Comparison of ENCODE assay signal across 9 cellular contexts in the genomic region with DNA sequence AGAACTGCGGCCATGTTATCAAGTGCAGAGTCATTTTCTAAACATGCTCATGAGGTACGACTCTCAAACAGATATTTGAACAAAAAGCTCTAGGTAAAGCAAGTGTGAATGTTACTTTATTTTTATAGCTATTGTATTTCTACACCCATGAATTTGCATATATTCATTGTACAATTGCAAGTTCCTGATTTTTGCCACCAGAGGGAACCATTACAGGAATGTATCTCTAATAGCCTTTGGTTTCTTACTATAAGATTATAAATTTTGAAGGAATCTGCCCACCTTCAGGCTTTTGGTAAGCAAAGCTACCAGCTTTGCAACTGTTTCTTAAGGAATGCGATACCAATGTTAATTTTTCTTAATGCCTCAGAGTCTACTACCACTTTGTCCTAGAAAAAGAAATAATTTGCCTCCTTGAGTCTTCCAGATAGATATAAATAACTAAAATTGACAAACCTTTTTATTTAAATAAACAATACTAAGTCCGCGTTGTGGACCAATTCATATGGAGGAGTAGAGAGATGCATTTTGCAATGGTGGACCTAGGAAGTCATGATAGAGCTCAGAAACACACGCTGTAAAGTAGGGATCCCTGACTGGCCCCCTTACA.
DNase-seq lines count a peak whose midpoint lies in the region; ATAC-seq, FAIRE-seq and TF ChIP-seq lines count a peak whose summit lies in the region.
"Had no signal": no experiment of that assay in that cellular context is flagged by ENCODE, and none has a peak within 500 bp of the region (broad histone marks: within the 10 kb centered on the region; RNA-seq: fewer than 3 reads in every experiment).

No MANE protein-coding gene starts in this region.

- no peaks in the 10 kb centered on the region for H3K27me3 ChIP-seq in GM23338 (ENCODE audit: insufficient read depth)

- peaks cover 20% of the 10 kb centered on the region for H3K9me3 Mint-ChIP-seq in GM23338
- H3K9me3 Mint-ChIP-seq in stimulated activated effector memory CD8-positive, alpha-beta T cell treated with anti-CD3 and anti-CD28 coated beads, Interleukin-12 subunit alpha, Interleukin-12 subunit beta, amount 100 ng/mL, for 72 hours: no peaks in the 10 kb centered on the region
- H3K9me3 Mint-ChIP-seq: T-helper 1 cell treated with Interleukin-12 subunit alpha and Interleukin-12 subunit beta and Interleukin-4 antibody, amounts not matched to agents 30 μg/mL and 1 μg/mL, for 36 hours had no signal

- no peak for TF ChIP-seq POLR2A in A549 (IDR thresholded peaks at IDR 0.05; ENCODE audit: low read length)

- no peak overlapping the region for H3K4me3 Mint-ChIP-seq in GM23338
- H3K4me3 Mint-ChIP-seq in stimulated activated effector memory CD8-positive, alpha-beta T cell treated with anti-CD3 and anti-CD28 coated beads, Interleukin-12 subunit alpha, Interleukin-12 subunit beta, amount 100 ng/mL, for 72 hours: no peak overlapping the region
- H3K4me3 Mint-ChIP-seq: T-helper 1 cell treated with Interleukin-12 subunit alpha and Interleukin-12 subunit beta and Interleukin-4 antibody, amounts not matched to agents 30 μg/mL and 1 μg/mL, for 36 hours had no signal

- POLR2A ChIA-PET in A549 (lab: Yijun Ruan, JAX): no interaction called here

- no peaks in the 10 kb centered on the region for H3K4me1 ChIP-seq in A549
- no peaks in the 10 kb centered on the region for H3K4me1 ChIP-seq in GM23338 (ENCODE audit: insufficient read depth)

- H3K27me3 Mint-ChIP-seq in GM23338 (ENCODE audit: insufficient read depth, low read depth, poor library complexity): peaks cover 2% of the 10 kb centered on the region

- H3K4me2 ChIP-seq in A549: no peak overlapping the region
- H3K4me2 ChIP-seq in GM23338: no peak overlapping the region

- no peak for TF ChIP-seq RAD21 in A549 (conservative IDR thresholded peaks at IDR 0.05 in 1 of 2, IDR thresholded peaks at IDR 0.05 in 1 of 2)

- H3K4me1 Mint-ChIP-seq in GM23338: peaks cover 3% of the 10 kb centered on the region; the same call in 2 of the 3 replicates
- H3K4me1 Mint-ChIP-seq in stimulated activated effector memory CD8-positive, alpha-beta T cell treated with anti-CD3 and anti-CD28 coated beads, Interleukin-12 subunit alpha, Interleukin-12 subunit beta, amount 100 ng/mL, for 72 hours: peaks cover 4% of the 10 kb centered on the region

- no peak overlapping the region for H3K27ac ChIP-seq in A549
- H3K27ac ChIP-seq in GM23338 (ENCODE audit: low read depth): no peak overlapping the region

- H3K4me3 ChIP-seq in A549 (no peak overlapping the region), GM23338 (no peak overlapping the region)

- no peak overlapping the region for H2AFZ ChIP-seq in GM23338

- 97% methylated on average over 6 of the region's 6 CpGs for WGBS in A549 (ENCODE audit: missing lambda C conversion rate)

- no peaks in the 10 kb centered on the region for H3K9me2 ChIP-seq in GM23338 (ENCODE audit: insufficient read depth)

- H3K9me3 ChIP-seq in A549: no peaks in the 10 kb centered on the region

- H3K27ac Mint-ChIP-seq in GM23338: no peak overlapping the region
- H3K27ac Mint-ChIP-seq in stimulated activated effector memory CD8-positive, alpha-beta T cell treated with anti-CD3 and anti-CD28 coated beads, Interleukin-12 subunit alpha, Interleukin-12 subunit beta, amount 100 ng/mL, for 72 hours: no peak overlapping the region
- H3K27ac Mint-ChIP-seq: T-helper 1 cell treated with Interleukin-12 subunit alpha and Interleukin-12 subunit beta and Interleukin-4 antibody, amounts not matched to agents 30 μg/mL and 1 μg/mL, for 36 hours had no signal

- H3K36me3 Mint-ChIP-seq in GM23338 (ENCODE audit: low read depth): peaks cover 26% of the 10 kb centered on the region
- H3K36me3 Mint-ChIP-seq in stimulated activated effector memory CD8-positive, alpha-beta T cell treated with anti-CD3 and anti-CD28 coated beads, Interleukin-12 subunit alpha, Interleukin-12 subunit beta, amount 100 ng/mL, for 72 hours: peaks cover 74% of the 10 kb centered on the region

- ATAC-seq in A549 (peak in 1 of 2 experiments; percentile 55; a peak in 1 of 6 replicates), GM23338 (no peak), HG02852 (IDR thresholded peaks at IDR 0.05; ENCODE audit: unreplicated experiment) (no peak), GM18519 (IDR thresholded peaks at IDR 0.05; ENCODE audit: low FRiP score, unreplicated experiment) (no peak)
- no peak for ATAC-seq in stimulated activated effector memory CD8-positive, alpha-beta T cell treated with anti-CD3 and anti-CD28 coated beads, Interleukin-12 subunit alpha, Interleukin-12 subunit beta, amount 100 ng/mL, for 72 hours

- DNase-seq in A549 (ENCODE audit: low read depth in 1 of 2, low spot score in 1 of 2) (peak; percentile 5 to 21), GM23338 (ENCODE audit: low spot score) (peak; percentile 63), SW480 (ENCODE audit: low spot score) (peak; percentile 11), NCI-H1092 treated with DMSO at 0.1 percent for 48 hours (lab: John Stamatoyannopoulos, UW) (no peak)
- no peak for DNase-seq in stimulated activated effector memory CD8-positive, alpha-beta T cell treated with anti-CD3 and anti-CD28 coated beads, Interleukin-12 subunit alpha, Interleukin-12 subunit beta, amount 100 ng/mL, for 72 hours (ENCODE audit: low spot score in 2 of 2)

- no peaks in the 10 kb centered on the region for H3F3A ChIP-seq in GM23338 (replicated peaks; ENCODE audit: low read depth)

- FAIRE-seq in A549 (lab: Jason Lieb, UNC) (no peak), islet of Langerhans (lab: Jason Lieb, UNC) (peak; percentile 60)

- TF ChIP-seq EP300 in A549 (IDR thresholded peaks at IDR 0.05): no peak

- 0 out of 2 replicates have a peak, but pooled peaks cover 4% of the 10 kb centered on the region for H3K36me3 ChIP-seq in GM23338 (ENCODE audit: insufficient read depth)

- CTCF ChIA-PET in A549 (lab: Yijun Ruan, JAX): interaction anchor here (1.0 to 1.6 kb wide), 8 partner anchors 11 to 782 kb away, joined by 3 to 4 read pairs (median 3); no protein-coding TSS in a partner anchor

- H3K79me2 ChIP-seq in GM23338 (replicated peaks; ENCODE audit: insufficient read depth): no peaks in the 10 kb centered on the region

- TF ChIP-seq CTCF in A549 (IDR thresholded peaks at IDR 0.05): peak; percentile 34; the same call in 2 of the 3 replicates
- TF ChIP-seq CTCF in GM23338 (conservative IDR thresholded peaks at IDR 0.05; ENCODE audit: low read depth in 2 of 2): peak in 1 of 2 experiments; percentile 69; a peak in 3 of 4 replicates

- H4K20me1 ChIP-seq in GM23338 (replicated peaks; ENCODE audit: insufficient read depth): no peaks in the 10 kb centered on the region

TF ChIP-seq in A549, 52 proteins besides CTCF, POLR2A, EP300 and RAD21 (continues in another document):
- TF ChIP-seq, protein P1, sequence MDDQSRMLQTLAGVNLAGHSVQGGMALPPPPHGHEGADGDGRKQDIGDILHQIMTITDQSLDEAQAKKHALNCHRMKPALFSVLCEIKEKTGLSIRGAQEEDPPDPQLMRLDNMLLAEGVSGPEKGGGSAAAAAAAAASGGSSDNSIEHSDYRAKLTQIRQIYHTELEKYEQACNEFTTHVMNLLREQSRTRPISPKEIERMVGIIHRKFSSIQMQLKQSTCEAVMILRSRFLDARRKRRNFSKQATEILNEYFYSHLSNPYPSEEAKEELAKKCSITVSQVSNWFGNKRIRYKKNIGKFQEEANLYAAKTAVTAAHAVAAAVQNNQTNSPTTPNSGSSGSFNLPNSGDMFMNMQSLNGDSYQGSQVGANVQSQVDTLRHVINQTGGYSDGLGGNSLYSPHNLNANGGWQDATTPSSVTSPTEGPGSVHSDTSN (IDR thresholded peaks at IDR 0.05): no peak
- no peak for TF ChIP-seq RNF2 (IDR thresholded peaks at IDR 0.05; ENCODE audit: borderline replicate concordance, low read depth)
- no peak for TF ChIP-seq FOSL2 (IDR thresholded peaks at IDR 0.05)
- no peak for TF ChIP-seq FOSL2 (CRISPR knock-in tag; IDR thresholded peaks at IDR 0.05)
- TF ChIP-seq, protein P2, sequence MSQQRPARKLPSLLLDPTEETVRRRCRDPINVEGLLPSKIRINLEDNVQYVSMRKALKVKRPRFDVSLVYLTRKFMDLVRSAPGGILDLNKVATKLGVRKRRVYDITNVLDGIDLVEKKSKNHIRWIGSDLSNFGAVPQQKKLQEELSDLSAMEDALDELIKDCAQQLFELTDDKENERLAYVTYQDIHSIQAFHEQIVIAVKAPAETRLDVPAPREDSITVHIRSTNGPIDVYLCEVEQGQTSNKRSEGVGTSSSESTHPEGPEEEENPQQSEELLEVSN (IDR thresholded peaks at IDR 0.05; ENCODE audit: borderline replicate concordance, low read depth): no peak
- no peak for TF ChIP-seq BHLHE40 (IDR thresholded peaks at IDR 0.05; ENCODE audit: low read depth, low read length)
- TF ChIP-seq, protein P3, sequence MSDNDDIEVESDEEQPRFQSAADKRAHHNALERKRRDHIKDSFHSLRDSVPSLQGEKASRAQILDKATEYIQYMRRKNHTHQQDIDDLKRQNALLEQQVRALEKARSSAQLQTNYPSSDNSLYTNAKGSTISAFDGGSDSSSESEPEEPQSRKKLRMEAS (IDR thresholded peaks at IDR 0.05): no peak

TF ChIP-seq in GM23338, 12 proteins besides CTCF, POLR2A, EP300 and RAD21 (continues in another document):
- TF ChIP-seq ZNF331 (CRISPR knock-in tag; IDR thresholded peaks at IDR 0.05; ENCODE audit: low read depth): no peak
- no peak for TF ChIP-seq NANOG (IDR thresholded peaks at IDR 0.05; ENCODE audit: borderline replicate concordance)
- TF ChIP-seq, protein P4, sequence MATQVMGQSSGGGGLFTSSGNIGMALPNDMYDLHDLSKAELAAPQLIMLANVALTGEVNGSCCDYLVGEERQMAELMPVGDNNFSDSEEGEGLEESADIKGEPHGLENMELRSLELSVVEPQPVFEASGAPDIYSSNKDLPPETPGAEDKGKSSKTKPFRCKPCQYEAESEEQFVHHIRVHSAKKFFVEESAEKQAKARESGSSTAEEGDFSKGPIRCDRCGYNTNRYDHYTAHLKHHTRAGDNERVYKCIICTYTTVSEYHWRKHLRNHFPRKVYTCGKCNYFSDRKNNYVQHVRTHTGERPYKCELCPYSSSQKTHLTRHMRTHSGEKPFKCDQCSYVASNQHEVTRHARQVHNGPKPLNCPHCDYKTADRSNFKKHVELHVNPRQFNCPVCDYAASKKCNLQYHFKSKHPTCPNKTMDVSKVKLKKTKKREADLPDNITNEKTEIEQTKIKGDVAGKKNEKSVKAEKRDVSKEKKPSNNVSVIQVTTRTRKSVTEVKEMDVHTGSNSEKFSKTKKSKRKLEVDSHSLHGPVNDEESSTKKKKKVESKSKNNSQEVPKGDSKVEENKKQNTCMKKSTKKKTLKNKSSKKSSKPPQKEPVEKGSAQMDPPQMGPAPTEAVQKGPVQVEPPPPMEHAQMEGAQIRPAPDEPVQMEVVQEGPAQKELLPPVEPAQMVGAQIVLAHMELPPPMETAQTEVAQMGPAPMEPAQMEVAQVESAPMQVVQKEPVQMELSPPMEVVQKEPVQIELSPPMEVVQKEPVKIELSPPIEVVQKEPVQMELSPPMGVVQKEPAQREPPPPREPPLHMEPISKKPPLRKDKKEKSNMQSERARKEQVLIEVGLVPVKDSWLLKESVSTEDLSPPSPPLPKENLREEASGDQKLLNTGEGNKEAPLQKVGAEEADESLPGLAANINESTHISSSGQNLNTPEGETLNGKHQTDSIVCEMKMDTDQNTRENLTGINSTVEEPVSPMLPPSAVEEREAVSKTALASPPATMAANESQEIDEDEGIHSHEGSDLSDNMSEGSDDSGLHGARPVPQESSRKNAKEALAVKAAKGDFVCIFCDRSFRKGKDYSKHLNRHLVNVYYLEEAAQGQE (IDR thresholded peaks at IDR 0.05; ENCODE audit: unreplicated experiment): no peak

Comparison
In these comparisons a context has a peak if more than half of its experiments do, and no peak if none do; other contexts are left out.
1. DNase-seq: peak in A549 (2 of 2), GM23338 (single experiment) and SW480 (single experiment); none in stimulated activated effector memory CD8-positive, alpha-beta T cell treated with anti-CD3 and anti-CD28 coated beads, Interleukin-12 subunit alpha, Interleukin-12 subunit beta, amount 100 ng/mL, for 72 hours (0 of 2) and NCI-H1092 treated with DMSO at 0.1 percent for 48 hours (single experiment).